Comparison of ENCODE assay signal across 8 cellular contexts in the genomic region with DNA sequence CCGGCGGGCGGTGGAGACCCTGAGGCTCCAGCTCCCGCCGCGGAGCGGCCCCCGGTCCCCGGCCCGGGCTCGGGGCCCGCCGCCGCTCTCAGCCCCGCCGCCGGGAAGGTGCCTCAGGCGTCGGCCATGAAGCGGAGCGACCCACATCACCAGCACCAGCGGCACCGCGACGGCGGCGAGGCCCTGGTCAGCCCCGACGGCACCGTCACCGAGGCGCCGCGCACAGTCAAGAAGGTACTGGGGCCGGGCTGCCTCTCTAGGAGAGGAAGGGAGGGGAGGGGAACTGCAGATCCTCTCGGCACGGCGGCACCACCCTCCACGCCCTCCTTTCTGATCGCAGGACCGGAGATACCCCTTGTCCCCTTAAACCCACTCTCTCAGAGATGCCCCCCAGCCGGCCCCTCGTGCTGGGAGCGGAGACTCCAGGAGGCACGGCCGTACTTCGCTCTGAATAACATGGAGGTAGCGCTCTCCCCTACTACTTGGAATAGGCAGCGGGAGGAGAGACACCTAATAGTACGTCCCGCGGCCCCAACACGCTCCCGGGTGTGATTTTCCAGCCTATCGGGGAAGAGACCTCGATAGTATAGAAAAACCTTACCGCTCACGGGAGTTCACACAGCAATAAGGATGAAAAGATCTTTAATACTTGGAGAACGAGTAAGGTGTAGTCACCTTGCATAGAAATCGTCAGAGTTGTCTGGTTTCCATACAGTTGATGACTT. TPM values are rescaled to one million over a fixed set of nuclear protein-coding genes. Genes with fewer than 3 reads are reported as not detected.
DNase-seq lines count a peak whose midpoint lies in the region; ATAC-seq and TF ChIP-seq lines count a peak whose summit lies in the region.

No MANE protein-coding gene starts in this region.

- H3K9ac ChIP-seq in SU-DHL-6 (ENCODE audit: low read length): peak overlapping the region; percentile 73

- H4K20me1 ChIP-seq in SU-DHL-6 (ENCODE audit: low read depth, low read length) (no peaks in the 10 kb centered on the region), hepatocyte (ENCODE audit: insufficient read depth, poor library complexity, severe bottlenecking) (no peaks in the 10 kb centered on the region)

- peaks cover 9% of the 10 kb centered on the region for H3K4me1 ChIP-seq in hepatocyte (ENCODE audit: insufficient read depth)

- TF ChIP-seq CTCF in SU-DHL-6 (IDR thresholded peaks at IDR 0.05; ENCODE audit: insufficient read depth, low read length, poor library complexity, severe bottlenecking) (no peak), hepatocyte (IDR thresholded peaks at IDR 0.05; ENCODE audit: poor library complexity) (no peak), retinal pigment epithelial cell (conservative IDR thresholded peaks at IDR 0.05; ENCODE audit: low read depth, low read length) (no peak)

- ATAC-seq in GM21723 (IDR thresholded peaks at IDR 0.05; ENCODE audit: unreplicated experiment): peak; percentile 47

- H3K27me3 ChIP-seq in SU-DHL-6 (ENCODE audit: low read length) (no peaks in the 10 kb centered on the region), hepatocyte (no peaks in the 10 kb centered on the region)

- H3K9me3 ChIP-seq in SU-DHL-6 (ENCODE audit: insufficient read depth, low read length): no peaks in the 10 kb centered on the region
- no peaks in the 10 kb centered on the region for H3K9me3 ChIP-seq in hepatocyte (ENCODE audit: low read depth)

- H3F3A ChIP-seq in SU-DHL-6 (ENCODE audit: insufficient read depth): peaks cover 10% of the 10 kb centered on the region

- H3K36me3 ChIP-seq in SU-DHL-6 (ENCODE audit: low read length): no peaks in the 10 kb centered on the region
- no peaks in the 10 kb centered on the region for H3K36me3 ChIP-seq in hepatocyte (replicated peaks; ENCODE audit: insufficient read depth, low read depth)

- H3K79me2 ChIP-seq in SU-DHL-6 (ENCODE audit: insufficient read depth, low read length): no peaks in the 10 kb centered on the region
- H3K79me2 ChIP-seq in hepatocyte: peaks cover 39% of the 10 kb centered on the region

- H2AFZ ChIP-seq in SU-DHL-6 (ENCODE audit: low read depth, low read length, severe bottlenecking) (peak overlapping the region; percentile 88), hepatocyte (peak overlapping the region; percentile 81)

- H3K4me2 ChIP-seq in SU-DHL-6 (ENCODE audit: low read depth, low read length, poor library complexity, severe bottlenecking) (peak overlapping the region; percentile 84), hepatocyte (peak overlapping the region; percentile 88)

- peak overlapping the region; percentile 78 for H3K4me3 ChIP-seq in Jurkat, Clone E6-1 (ENCODE audit: low read length)
- H3K4me3 ChIP-seq in SU-DHL-6 (ENCODE audit: insufficient read depth, low read length, poor library complexity, severe bottlenecking): peak overlapping the region; percentile 84
- peak overlapping the region; percentile 89 for H3K4me3 ChIP-seq in hepatocyte
- H3K4me3 ChIP-seq in retinal pigment epithelial cell (ENCODE audit: low read length): peak overlapping the region; percentile 81

- H3K27ac ChIP-seq in SU-DHL-6 (ENCODE audit: low read depth, low read length): no peak overlapping the region
- H3K27ac ChIP-seq in hepatocyte: peak overlapping the region; percentile 84

- 1% methylated on average over 23 of the region's 60 CpGs for WGBS in hepatocyte (ENCODE audit: low lambda C conversion rate, missing lambda C conversion rate)

- DNase-seq in Daoy (ENCODE audit: low read depth): peak; percentile 80
- no peak for DNase-seq in Jurkat, Clone E6-1 (ENCODE audit: low read depth, low spot score)
- DNase-seq in amniotic stem cell (lab: John Stamatoyannopoulos, UW): peak; percentile 11
- DNase-seq in hepatocyte (ENCODE audit: low spot score): peak; percentile 72
- DNase-seq in retinal pigment epithelial cell (ENCODE audit: low read depth): no peak
- no peak for DNase-seq in NCI-H187 treated with DMSO at 0.1 percent for 48 hours (lab: John Stamatoyannopoulos, UW)

- no peaks in the 10 kb centered on the region for H3K9me2 ChIP-seq in SU-DHL-6 (replicated peaks; ENCODE audit: insufficient read depth, low read length)
- H3K9me2 ChIP-seq in hepatocyte (replicated peaks; ENCODE audit: insufficient read depth): no peaks in the 10 kb centered on the region

RNA-seq across cellular contexts. Expression of gene AHCYL2, which starts 0.5 kb away (rescaled TPM):
- total RNA-seq in Daoy (2014; rRNA removed; shearing (Covaris generic)): 22.0 and 26.1 TPM in 2 replicates
- polyA plus RNA-seq in Jurkat, Clone E6-1 (2012; ENCODE audit: insufficient read depth, insufficient read length): 12.4 TPM
- 16.7 and 20.0 TPM in 2 replicates for total RNA-seq in hepatocyte
- polyA plus RNA-seq in hepatocyte: 7.1 and 13.7 TPM in 2 replicates

RNA-seq across cellular contexts. Expression of gene SMO, which starts 36.9 kb away (rescaled TPM):
- total RNA-seq in Daoy (2014; rRNA removed; shearing (Covaris generic)): 20.4 and 30.4 TPM in 2 replicates
- polyA plus RNA-seq in Jurkat, Clone E6-1 (2012; ENCODE audit: insufficient read depth, insufficient read length): 17.1 TPM
- 46.2 and 48.8 TPM in 2 replicates for total RNA-seq in hepatocyte
- polyA plus RNA-seq in hepatocyte: 25.5 and 28.2 TPM in 2 replicates

Comparison
In these comparisons a context has a peak if more than half of its experiments do, and no peak if none do; other contexts are left out.
1. DNase-seq: peak in Daoy (single experiment), amniotic stem cell (single experiment) and hepatocyte (single experiment); none in Jurkat, Clone E6-1 (single experiment), retinal pigment epithelial cell (single experiment) and NCI-H187 treated with DMSO at 0.1 percent for 48 hours (single experiment).
2. Peak in every context shown above with its lines, with median percentiles within 50 percentile points of each other: H3K4me3 ChIP-seq.